Comparison of ENCODE assay signal across 9 cellular contexts in the genomic region with DNA sequence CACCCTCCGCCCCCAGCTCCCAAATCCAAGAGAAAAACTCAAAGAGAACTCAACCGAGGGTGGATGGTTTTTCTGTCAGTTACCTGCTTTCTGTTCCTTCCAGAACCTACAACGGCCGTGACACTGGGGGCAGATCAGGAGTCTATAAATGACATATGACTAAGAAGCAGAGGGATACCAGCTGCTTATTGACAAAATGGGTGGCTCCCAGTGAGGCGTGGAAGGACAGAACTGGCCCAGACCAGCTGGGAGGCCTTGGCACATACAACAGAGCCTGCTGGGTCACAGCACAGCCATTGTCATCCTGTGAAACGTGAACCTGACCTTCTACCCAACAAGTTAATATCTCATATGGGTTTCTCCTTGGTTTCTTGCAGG.
DNase-seq lines count a peak whose midpoint lies in the region; ATAC-seq and TF ChIP-seq lines count a peak whose summit lies in the region.
"Had no signal": no experiment of that assay in that cellular context is flagged by ENCODE, and none has a peak within 500 bp of the region (broad histone marks: within the 10 kb centered on the region; RNA-seq: fewer than 3 reads in every experiment).

No MANE protein-coding gene starts in this region.

- no peaks in the 10 kb centered on the region for H3K9me3 ChIP-seq in Caco-2
- H3K9me3 ChIP-seq in IMR-90 (ENCODE audit: control insufficient read depth, insufficient read depth, low read length): no peaks in the 10 kb centered on the region
- H3K9me3 ChIP-seq in hepatocyte (ENCODE audit: low read depth): no peaks in the 10 kb centered on the region

- no peak overlapping the region for H3K23ac ChIP-seq in IMR-90 (ENCODE audit: low read depth, low read length)

- H2BK120ac ChIP-seq in IMR-90 (ENCODE audit: low read depth, low read length): no peak overlapping the region

- H2AK5ac ChIP-seq in IMR-90 (ENCODE audit: low read depth, low read length): no peak overlapping the region

- H2AFZ ChIP-seq in IMR-90 (replicated peaks; ENCODE audit: low read length, poor library complexity): no peak overlapping the region
- H2AFZ ChIP-seq in hepatocyte: no peak overlapping the region

- no peaks in the 10 kb centered on the region for H3K27me3 Mint-ChIP-seq in Caco-2 (ENCODE audit: insufficient read depth, unreplicated experiment)
- peaks cover 2 to 40% (median 14%) of the 10 kb centered on the region in 5 donors for H3K27me3 Mint-ChIP-seq in naive thymus-derived CD8-positive, alpha-beta T cell

- H2BK20ac ChIP-seq in IMR-90 (ENCODE audit: low read depth, low read length): no peak overlapping the region

- H3K4me3 Mint-ChIP-seq in Caco-2 (ENCODE audit: unreplicated experiment): no peak overlapping the region
- no peak overlapping the region for H3K4me3 Mint-ChIP-seq in naive thymus-derived CD8-positive, alpha-beta T cell

- no peaks in the 10 kb centered on the region for H3K79me2 ChIP-seq in hepatocyte

- H3K36me3 ChIP-seq in Caco-2 (ENCODE audit: control insufficient read depth, insufficient read depth, low read length) (no peaks in the 10 kb centered on the region), IMR-90 (ENCODE audit: control insufficient read depth, insufficient read depth, low read length) (no peaks in the 10 kb centered on the region), hepatocyte (replicated peaks; ENCODE audit: insufficient read depth, low read depth) (no peaks in the 10 kb centered on the region)

- no peak overlapping the region for H3K27ac ChIP-seq in IMR-90 (ENCODE audit: insufficient read depth, low read length)
- H3K27ac ChIP-seq in hepatocyte: peak overlapping the region; percentile 95

- CTCF ChIA-PET in Caco-2 (lab: Charles Lee) (no interaction called here), IMR-90 (lab: Yijun Ruan, JAX) (no interaction called here)

- DNase-seq in Caco-2 (no peak), GM20000 (ENCODE audit: low spot score) (peak; percentile 43), IMR-90 (no peak), hepatocyte (ENCODE audit: low spot score) (peak; percentile 73), NCI-H82 (lab: John Stamatoyannopoulos, UW) (no peak), NCI-H345 (lab: John Stamatoyannopoulos, UW) (no peak), DMS79 treated with DMSO at 0.1 percent for 48 hours (lab: John Stamatoyannopoulos, UW) (no peak)
- DNase-seq in naive thymus-derived CD8-positive, alpha-beta T cell: no peak

- H4K8ac ChIP-seq in IMR-90 (ENCODE audit: low read depth in 2 of 2, low read length in 2 of 2): no peak overlapping the region

- H3K4me3 ChIP-seq in Caco-2 (ENCODE audit: low read depth, low read length): no peak overlapping the region
- no peak overlapping the region for H3K4me3 ChIP-seq in IMR-90 (ENCODE audit: insufficient read depth, low read depth, low read length)
- no peak overlapping the region for H3K4me3 ChIP-seq in hepatocyte
- H3K4me3 ChIP-seq: lung had no signal

- no CpG with 5 or more reads among the region's 6 CpGs for WGBS in IMR-90 (ENCODE audit: extremely low coverage in 2 of 2, insufficient read length in 1 of 2), 2 experiments
- 70% methylated on average over 6 of the region's 6 CpGs for WGBS in hepatocyte (ENCODE audit: low lambda C conversion rate, missing lambda C conversion rate)

- POLR2A ChIA-PET in Caco-2 (lab: Charles Lee): no interaction called here
- POLR2A ChIA-PET in IMR-90 (lab: Charles Lee; ENCODE audit: unreplicated experiment): no interaction called here
- POLR2A ChIA-PET in naive thymus-derived CD8-positive, alpha-beta T cell (lab: Charles Lee): no interaction called here

- H3K36me3 Mint-ChIP-seq in Caco-2 (ENCODE audit: insufficient read depth, unreplicated experiment): no peaks in the 10 kb centered on the region
- H3K36me3 Mint-ChIP-seq in naive thymus-derived CD8-positive, alpha-beta T cell: peaks cover 0 to 6% (median 2%) of the 10 kb centered on the region in 3 donors

- BruUV-seq in Caco-2 (replicated peaks; lab: Mats Ljungman, UMichigan) (no TSS peak), IMR-90 (replicated peaks; lab: Mats Ljungman, UMichigan) (no TSS peak)

- peak overlapping the region; percentile 84 for H3K27ac Mint-ChIP-seq in Caco-2 (ENCODE audit: unreplicated experiment)
- H3K27ac Mint-ChIP-seq in naive thymus-derived CD8-positive, alpha-beta T cell: no peak overlapping the region

- H4K5ac ChIP-seq in IMR-90 (ENCODE audit: low read depth, low read length): no peak overlapping the region

- H2AK9ac ChIP-seq in IMR-90 (replicated peaks; ENCODE audit: low read depth, low read length, poor library complexity): no peak overlapping the region

- in situ Hi-C loops in IMR-90 (cut with MboI; ENCODE audit: low sequenced_read_pairs): no loop called here

- H3K9me3 Mint-ChIP-seq in Caco-2 (ENCODE audit: unreplicated experiment): no peaks in the 10 kb centered on the region
- peaks cover 0 to 30% (median 0%) of the 10 kb centered on the region in 9 donors for H3K9me3 Mint-ChIP-seq in naive thymus-derived CD8-positive, alpha-beta T cell

- TF ChIP-seq POLR2A in IMR-90 (IDR thresholded peaks at IDR 0.05; ENCODE audit: low read depth, low read length): no peak

- H3K4me1 Mint-ChIP-seq in Caco-2 (ENCODE audit: low read depth, unreplicated experiment): peaks cover 41% of the 10 kb centered on the region
- H3K4me1 Mint-ChIP-seq in naive thymus-derived CD8-positive, alpha-beta T cell: peaks cover 14 to 41% (median 39%) of the 10 kb centered on the region in 4 donors

- no peak overlapping the region for H2BK5ac ChIP-seq in IMR-90 (ENCODE audit: low read depth, low read length, poor library complexity, severe bottlenecking)

- dilution Hi-C loops in IMR-90 (cut with HindIII; ENCODE audit: low sequenced_read_pairs, unreplicated experiment): no loop called here

- peaks cover 51% of the 10 kb centered on the region for H3K4me1 ChIP-seq in Caco-2
- H3K4me1 ChIP-seq in IMR-90 (ENCODE audit: control insufficient read depth, insufficient read depth, low read length): peaks cover 15% of the 10 kb centered on the region
- H3K4me1 ChIP-seq in hepatocyte (ENCODE audit: insufficient read depth): peaks cover 44% of the 10 kb centered on the region

- H3K18ac ChIP-seq in IMR-90 (ENCODE audit: low read depth, low read length): no peak overlapping the region

- H2BK15ac ChIP-seq in IMR-90 (ENCODE audit: low read depth, low read length): 0 out of 3 replicates have a peak overlapping the region, but pooled peaks have one; percentile 4

- H3K14ac ChIP-seq in IMR-90 (replicated peaks; ENCODE audit: low read depth, low read length): no peak overlapping the region

- H3K27me3 ChIP-seq in Caco-2 (replicated peaks; ENCODE audit: control insufficient read depth, insufficient read depth, low read length): no peaks in the 10 kb centered on the region
- H3K27me3 ChIP-seq in IMR-90 (ENCODE audit: control insufficient read depth, insufficient read depth, low read length): peaks cover 2% of the 10 kb centered on the region; the same call in 1 of the 2 replicates
- no peaks in the 10 kb centered on the region for H3K27me3 ChIP-seq in hepatocyte

- TF ChIP-seq CTCF in Caco-2 (IDR thresholded peaks at IDR 0.05; ENCODE audit: insufficient read depth in 1 of 2, low read depth in 1 of 2, low read length in 1 of 2, severe bottlenecking in 1 of 2, unreplicated experiment in 1 of 2) (no peak), GM20000 (IDR thresholded peaks at IDR 0.05; ENCODE audit: extremely low read depth, missing control alignments) (no peak), IMR-90 (conservative IDR thresholded peaks at IDR 0.05; ENCODE audit: low read depth, low read length) (no peak), hepatocyte (IDR thresholded peaks at IDR 0.05; ENCODE audit: poor library complexity) (no peak)

- no peak overlapping the region for H4K91ac ChIP-seq in IMR-90 (ENCODE audit: insufficient read depth, low read depth, low read length)

- H3K9me1 ChIP-seq in IMR-90 (ENCODE audit: insufficient read depth, low read length): peaks cover 10% of the 10 kb centered on the region; the same call in 1 of the 2 replicates

- no peak overlapping the region for H3K56ac ChIP-seq in IMR-90 (ENCODE audit: extremely low read depth, insufficient read depth, low read length)

- intact Hi-C loops in Caco-2 (cut with micrococcal nuclease; ENCODE audit: unreplicated experiment): no loop called here
- intact Hi-C loops in IMR-90 (cut with micrococcal nuclease): loop anchor here (10.0 kb wide), 1 partner anchor 255 kb away; no protein-coding TSS in a partner anchor

- H3K4ac ChIP-seq in IMR-90 (ENCODE audit: low read depth, low read length): no peak overlapping the region

- H3K9me2 ChIP-seq in hepatocyte (replicated peaks; ENCODE audit: insufficient read depth): no peaks in the 10 kb centered on the region

- no peaks in the 10 kb centered on the region for H3K79me1 ChIP-seq in IMR-90 (ENCODE audit: low read depth in 1 of 2, low read length in 2 of 2)

- no peak for TF ChIP-seq RAD21 in IMR-90 (IDR thresholded peaks at IDR 0.05; ENCODE audit: low read length)

- H4K20me1 ChIP-seq in IMR-90 (ENCODE audit: insufficient read depth, low read length) (no peaks in the 10 kb centered on the region), hepatocyte (ENCODE audit: insufficient read depth, poor library complexity, severe bottlenecking) (no peaks in the 10 kb centered on the region)

- no peak for ATAC-seq in IMR-90 (ENCODE audit: low read depth)
- ATAC-seq in naive thymus-derived CD8-positive, alpha-beta T cell: no peak

- H3K4me2 ChIP-seq in IMR-90 (ENCODE audit: low read depth, low read length) (no peak overlapping the region), hepatocyte (peak overlapping the region; percentile 22)

- no peak overlapping the region for H3K9ac ChIP-seq in IMR-90 (ENCODE audit: low read depth, low read length)

TF ChIP-seq in IMR-90, 13 proteins besides CTCF, POLR2A, EP300 and RAD21 (continues in another document):
- TF ChIP-seq CEBPB (IDR thresholded peaks at IDR 0.05; ENCODE audit: low read depth, low read length) (no peak), RCOR1 (IDR thresholded peaks at IDR 0.05; ENCODE audit: insufficient replicate concordance, low read length) (no peak), BHLHE40 (IDR thresholded peaks at IDR 0.05; ENCODE audit: low read depth, low read length) (no peak), MXI1 (IDR thresholded peaks at IDR 0.05; ENCODE audit: borderline replicate concordance, low read depth, low read length) (no peak), MAFK (IDR thresholded peaks at IDR 0.05; ENCODE audit: low read depth, low read length) (no peak)
- TF ChIP-seq, protein P1, sequence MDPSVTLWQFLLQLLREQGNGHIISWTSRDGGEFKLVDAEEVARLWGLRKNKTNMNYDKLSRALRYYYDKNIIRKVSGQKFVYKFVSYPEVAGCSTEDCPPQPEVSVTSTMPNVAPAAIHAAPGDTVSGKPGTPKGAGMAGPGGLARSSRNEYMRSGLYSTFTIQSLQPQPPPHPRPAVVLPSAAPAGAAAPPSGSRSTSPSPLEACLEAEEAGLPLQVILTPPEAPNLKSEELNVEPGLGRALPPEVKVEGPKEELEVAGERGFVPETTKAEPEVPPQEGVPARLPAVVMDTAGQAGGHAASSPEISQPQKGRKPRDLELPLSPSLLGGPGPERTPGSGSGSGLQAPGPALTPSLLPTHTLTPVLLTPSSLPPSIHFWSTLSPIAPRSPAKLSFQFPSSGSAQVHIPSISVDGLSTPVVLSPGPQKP (IDR thresholded peaks at IDR 0.05; ENCODE audit: borderline replicate concordance, low read depth, low read length): no peak

Comparison
In these comparisons a context has a peak if more than half of its experiments do, and no peak if none do; other contexts are left out.
1. DNase-seq: peak in GM20000 (single experiment) and hepatocyte (single experiment); none in Caco-2 (0 of 2), IMR-90 (single experiment), NCI-H82 (single experiment), naive thymus-derived CD8-positive, alpha-beta T cell (0 of 10), NCI-H345 (single experiment) and DMS79 treated with DMSO at 0.1 percent for 48 hours (single experiment).